In genomic region chr1:171251042-171251740, GRCh38 we compare ENCODE assay signal across 1 cellular context.
TF ChIP-seq lines count a peak whose summit lies in the region.

No MANE protein-coding gene starts in this region.

TF ChIP-seq in H1, 55 proteins besides CTCF, POLR2A, EP300 and RAD21:
- no peak for TF ChIP-seq ATF2 (IDR thresholded peaks at IDR 0.05; ENCODE audit: low read length)
- TF ChIP-seq JUND (IDR thresholded peaks at IDR 0.05; ENCODE audit: low read length) = no peak
- TF ChIP-seq RBBP5 (IDR thresholded peaks at IDR 0.05; ENCODE audit: borderline replicate concordance, low read depth, low read length) = no peak
- no peak for TF ChIP-seq SP1 (IDR thresholded peaks at IDR 0.05; ENCODE audit: low read depth, low read length)
- no peak for TF ChIP-seq TAF1 (IDR thresholded peaks at IDR 0.05; ENCODE audit: low read depth, low read length)
- no peak for TF ChIP-seq POU5F1 (IDR thresholded peaks at IDR 0.05; ENCODE audit: low read depth, low read length)
- no peak for TF ChIP-seq BACH1 (IDR thresholded peaks at IDR 0.05; ENCODE audit: low read length)
- peak; percentile 41 for TF ChIP-seq KDM4A (IDR thresholded peaks at IDR 0.05; ENCODE audit: low read depth, low read length, severe bottlenecking)
- TF ChIP-seq CBX8 (IDR thresholded peaks at IDR 0.05; ENCODE audit: borderline replicate concordance, low read depth, low read length) = no peak
- TF ChIP-seq CTBP2 (IDR thresholded peaks at IDR 0.05; ENCODE audit: borderline replicate concordance, insufficient read depth, insufficient read length, low read length) = no peak
- no peak for TF ChIP-seq SP4 (IDR thresholded peaks at IDR 0.05; ENCODE audit: low read length)
- TF ChIP-seq CHD1 (IDR thresholded peaks at IDR 0.05; ENCODE audit: low read depth, low read length) = no peak
- TF ChIP-seq MAX (IDR thresholded peaks at IDR 0.05) = 0 out of 2 replicates have a peak, but pooled peaks have one; percentile 16
